12 cellular contexts compared by ENCODE assay signal in genomic region chr3:149555941-149556340, GRCh38.
DNase-seq lines count a peak whose midpoint lies in the region; ATAC-seq, FAIRE-seq and TF ChIP-seq lines count a peak whose summit lies in the region.
"Had no signal": no experiment of that assay in that cellular context is flagged by ENCODE, and none has a peak within 500 bp of the region (broad histone marks: within the 10 kb centered on the region; RNA-seq: fewer than 3 reads in every experiment).

No MANE protein-coding gene starts in this region.

- TF ChIP-seq CTCF in IMR-90 (conservative IDR thresholded peaks at IDR 0.05; ENCODE audit: low read depth, low read length) = no peak
- no peak for TF ChIP-seq CTCF in cardiac fibroblast (IDR thresholded peaks at IDR 0.05; ENCODE audit: low read depth, low read length)
- no peak for TF ChIP-seq CTCF in keratinocyte (optimal IDR thresholded peaks at IDR 0.05 in 1 of 3, IDR thresholded peaks at IDR 0.05 in 1 of 3, conservative IDR thresholded peaks at IDR 0.05 in 1 of 3; ENCODE audit: extremely low read depth in 1 of 3, insufficient read depth in 2 of 3, low read length in 3 of 3)
- no peak for TF ChIP-seq CTCF in thoracic aorta (IDR thresholded peaks at IDR 0.05)

- H3K9me3 Mint-ChIP-seq in activated CD8-positive, alpha-beta T cell treated with anti-CD3 and anti-CD28 coated beads, Interleukin-2, amount 10 ng/mL, durations not matched to agents 7 days and 5 days (ENCODE audit: insufficient read depth) = no peaks in the 10 kb centered on the region
- H3K9me3 Mint-ChIP-seq: activated CD8-positive, alpha-beta T cell treated with anti-CD3 and anti-CD28 coated beads for 36 hours had no signal

- H3K4me3 ChIP-seq in IMR-90 (ENCODE audit: insufficient read depth, low read depth, low read length) (no peak overlapping the region), cardiac fibroblast (replicated peaks in 1 of 2; ENCODE audit: low read depth in 2 of 2, low read length in 2 of 2) (no peak overlapping the region), keratinocyte (ENCODE audit: control insufficient read depth in 2 of 3, extremely low read depth in 1 of 3, insufficient read depth in 2 of 3, low read depth in 1 of 3, low read length in 3 of 3) (no peak overlapping the region), thoracic aorta (no peak overlapping the region)
- H3K4me3 ChIP-seq: tibial nerve had no signal

- H3K9me3 ChIP-seq in IMR-90 (ENCODE audit: control insufficient read depth, insufficient read depth, low read length) (no peaks in the 10 kb centered on the region), keratinocyte (ENCODE audit: control insufficient read depth, low read depth, low read length) (no peaks in the 10 kb centered on the region), thoracic aorta (no peaks in the 10 kb centered on the region)
- H3K9me3 ChIP-seq: tibial nerve had no signal

- POLR2A ChIA-PET in IMR-90 (lab: Charles Lee; ENCODE audit: unreplicated experiment) = no interaction called here
- POLR2A ChIA-PET in activated CD8-positive, alpha-beta T cell treated with anti-CD3 and anti-CD28 coated beads, Interleukin-2, amount 10 ng/mL, durations not matched to agents 7 days and 5 days (lab: Charles Lee) = no interaction called here

- peaks cover 35% of the 10 kb centered on the region for H3K79me2 ChIP-seq in keratinocyte (ENCODE audit: control insufficient read depth, insufficient read depth, low read length)

- H3K27ac ChIP-seq in IMR-90 (ENCODE audit: insufficient read depth, low read length) (peak overlapping the region; percentile 74), keratinocyte (ENCODE audit: control insufficient read depth, insufficient read depth, low read length) (peak overlapping the region; percentile 88), thoracic aorta (peak overlapping the region; percentile 38 to 51)

- H2AFZ ChIP-seq in IMR-90 (replicated peaks; ENCODE audit: low read length, poor library complexity) (no peak overlapping the region), keratinocyte (ENCODE audit: control insufficient read depth, low read length) (no peak overlapping the region)

- H2AK5ac ChIP-seq in IMR-90 (ENCODE audit: low read depth, low read length) = peak overlapping the region; percentile 74; the same call in 1 of the 2 replicates

- H3K14ac ChIP-seq in IMR-90 (replicated peaks; ENCODE audit: low read depth, low read length) = peak overlapping the region; percentile 80

- peak overlapping the region; percentile 24 for H2BK5ac ChIP-seq in IMR-90 (ENCODE audit: low read depth, low read length, poor library complexity, severe bottlenecking)

- H2BK15ac ChIP-seq in IMR-90 (ENCODE audit: low read depth, low read length) = peak overlapping the region; percentile 52; the same call in 1 of the 3 replicates

- H2BK120ac ChIP-seq in IMR-90 (ENCODE audit: low read depth, low read length) = peak overlapping the region; percentile 79

- H3K4me1 ChIP-seq in IMR-90 (ENCODE audit: control insufficient read depth, insufficient read depth, low read length) = peaks cover 18% of the 10 kb centered on the region
- peaks cover 25% of the 10 kb centered on the region for H3K4me1 ChIP-seq in keratinocyte (ENCODE audit: control insufficient read depth, extremely low read depth, insufficient read depth, low read length)
- H3K4me1 ChIP-seq in thoracic aorta (ENCODE audit: control insufficient read depth in 1 of 2, low read depth in 2 of 2) = peaks cover 43 to 73% of the 10 kb centered on the region in 2 donors

- H3K23ac ChIP-seq in IMR-90 (ENCODE audit: low read depth, low read length) = peak overlapping the region; percentile 85; the same call in 1 of the 2 replicates

- H3K4me3 Mint-ChIP-seq in activated CD8-positive, alpha-beta T cell treated with anti-CD3 and anti-CD28 coated beads, Interleukin-2, amount 10 ng/mL, durations not matched to agents 7 days and 5 days = no peak overlapping the region
- H3K4me3 Mint-ChIP-seq: activated CD8-positive, alpha-beta T cell treated with anti-CD3 and anti-CD28 coated beads for 36 hours had no signal

- TF ChIP-seq POLR2A in IMR-90 (IDR thresholded peaks at IDR 0.05; ENCODE audit: low read depth, low read length) = no peak

- peak overlapping the region; percentile 47; the same call in 1 of the 2 replicates for H2BK20ac ChIP-seq in IMR-90 (ENCODE audit: low read depth, low read length)

- no TSS peak for BruUV-seq in IMR-90 (replicated peaks; lab: Mats Ljungman, UMichigan)

- H3K4me1 Mint-ChIP-seq in activated CD8-positive, alpha-beta T cell treated with anti-CD3 and anti-CD28 coated beads, Interleukin-2, amount 10 ng/mL, durations not matched to agents 7 days and 5 days (ENCODE audit: low read depth) = no peaks in the 10 kb centered on the region

- no peak for TF ChIP-seq RAD21 in IMR-90 (IDR thresholded peaks at IDR 0.05; ENCODE audit: low read length)

- DNase-seq in IMR-90 (no peak), cardiac fibroblast (ENCODE audit: low read depth in 2 of 2) (peak; percentile 66 to 77), keratinocyte (ENCODE audit: low read depth, low spot score) (no peak), thoracic aorta (ENCODE audit: low spot score) (no peak), OCI-M2 (lab: John Stamatoyannopoulos, UW; ENCODE audit: unreplicated experiment) (no peak)
- DNase-seq in activated CD4-positive, alpha-beta T cell treated with anti-CD3 and anti-CD28 coated beads, Interleukin-2, amount 50 U/mL, for 1 hour = no peak
- DNase-seq in activated CD8-positive, alpha-beta T cell treated with anti-CD3 and anti-CD28 coated beads, Interleukin-2, amount 10 ng/mL, durations not matched to agents 7 days and 5 days = no peak
- DNase-seq: activated CD8-positive, alpha-beta T cell treated with anti-CD3 and anti-CD28 coated beads for 36 hours; NCI-H748 treated with DMSO at 0.1 percent for 48 hours; T-helper 1 cell had no signal

- 60% methylated on average over 1 of the region's 2 CpGs; no CpG with 5 or more reads in 1 of the 2 experiments for WGBS in IMR-90 (ENCODE audit: extremely low coverage in 2 of 2, insufficient read length in 1 of 2), 2 experiments

- H3K27ac Mint-ChIP-seq in activated CD8-positive, alpha-beta T cell treated with anti-CD3 and anti-CD28 coated beads, Interleukin-2, amount 10 ng/mL, durations not matched to agents 7 days and 5 days = no peak overlapping the region
- H3K27ac Mint-ChIP-seq: activated CD8-positive, alpha-beta T cell treated with anti-CD3 and anti-CD28 coated beads for 36 hours had no signal

- in situ Hi-C loops in IMR-90 (cut with MboI; ENCODE audit: low sequenced_read_pairs) = no loop called here

- H4K8ac ChIP-seq in IMR-90 (ENCODE audit: low read depth in 2 of 2, low read length in 2 of 2) = peak overlapping the region in 1 of 2 experiments; percentile 46; a peak in 1 of 4 replicates

- H4K20me1 ChIP-seq in IMR-90 (ENCODE audit: insufficient read depth, low read length) = peaks cover 13% of the 10 kb centered on the region
- no peaks in the 10 kb centered on the region for H4K20me1 ChIP-seq in keratinocyte (ENCODE audit: control insufficient read depth, extremely low read depth, insufficient read depth, low read length)

- peaks cover 11% of the 10 kb centered on the region for H3K9me1 ChIP-seq in IMR-90 (ENCODE audit: insufficient read depth, low read length)
- no peaks in the 10 kb centered on the region for H3K9me1 ChIP-seq in keratinocyte (ENCODE audit: control insufficient read depth, extremely low read depth, insufficient read depth, low read length)

- H3K27me3 Mint-ChIP-seq in activated CD8-positive, alpha-beta T cell treated with anti-CD3 and anti-CD28 coated beads, Interleukin-2, amount 10 ng/mL, durations not matched to agents 7 days and 5 days (ENCODE audit: low read depth) = peaks cover 14% of the 10 kb centered on the region

- 0 out of 2 replicates have a peak overlapping the region, but pooled peaks have one; percentile 25 for H3K9ac ChIP-seq in IMR-90 (ENCODE audit: low read depth, low read length)
- peak overlapping the region; percentile 1 for H3K9ac ChIP-seq in keratinocyte (ENCODE audit: control insufficient read depth, extremely low read depth, insufficient read depth, low read length)

- peak overlapping the region; percentile 2 for H2AK9ac ChIP-seq in IMR-90 (replicated peaks; ENCODE audit: low read depth, low read length, poor library complexity)

- ATAC-seq in IMR-90 (ENCODE audit: low read depth) = 0 out of 2 replicates have a peak, but pooled peaks have one; percentile 28
- no peak for ATAC-seq in thoracic aorta (ENCODE audit: insufficient number of reproducible peaks, low FRiP score, low read depth)
- ATAC-seq in activated CD8-positive, alpha-beta T cell treated with anti-CD3 and anti-CD28 coated beads, Interleukin-2, amount 10 ng/mL, durations not matched to agents 7 days and 5 days = no peak
- no peak for ATAC-seq in HG03520 (IDR thresholded peaks at IDR 0.05; ENCODE audit: unreplicated experiment)
- ATAC-seq: activated CD8-positive, alpha-beta T cell treated with anti-CD3 and anti-CD28 coated beads for 36 hours had no signal

- dilution Hi-C loops in IMR-90 (cut with HindIII; ENCODE audit: low sequenced_read_pairs, unreplicated experiment) = no loop called here
- dilution Hi-C loops in keratinocyte (cut with MboI; ENCODE audit: extremely low pct_ligation_motif_present, low sequenced_read_pairs) = no loop called here

- FAIRE-seq in keratinocyte (lab: Jason Lieb, UNC) = no peak

- no peaks in the 10 kb centered on the region; the same call in 1 of the 2 replicates for H3K36me3 ChIP-seq in IMR-90 (ENCODE audit: control insufficient read depth, insufficient read depth, low read length)
- H3K36me3 ChIP-seq in keratinocyte (ENCODE audit: control insufficient read depth in 2 of 2, extremely low read depth in 1 of 2, insufficient read depth in 2 of 2, low read length in 2 of 2) = no peaks in the 10 kb centered on the region
- H3K36me3 ChIP-seq in thoracic aorta = no peaks in the 10 kb centered on the region
- H3K36me3 ChIP-seq: tibial nerve had no signal

- peak overlapping the region; percentile 42; the same call in 1 of the 2 replicates for H3K18ac ChIP-seq in IMR-90 (ENCODE audit: low read depth, low read length)

- no peaks in the 10 kb centered on the region for H3K27me3 ChIP-seq in IMR-90 (ENCODE audit: control insufficient read depth, insufficient read depth, low read length)
- H3K27me3 ChIP-seq in keratinocyte (ENCODE audit: control insufficient read depth, extremely low read depth, insufficient read depth, low read length) = no peaks in the 10 kb centered on the region
- H3K27me3 ChIP-seq in thoracic aorta (replicated peaks; ENCODE audit: insufficient read depth) = no peaks in the 10 kb centered on the region
- H3K27me3 ChIP-seq: tibial nerve had no signal

- H3K4me2 ChIP-seq in IMR-90 (ENCODE audit: low read depth, low read length) = no peak overlapping the region
- H3K4me2 ChIP-seq in keratinocyte (ENCODE audit: control insufficient read depth, extremely low read depth, insufficient read depth, low read depth, low read length) = peak overlapping the region; percentile 83

- H3K4ac ChIP-seq in IMR-90 (ENCODE audit: low read depth, low read length) = peak overlapping the region; percentile 60

- H4K5ac ChIP-seq in IMR-90 (ENCODE audit: low read depth, low read length) = no peak overlapping the region

- intact Hi-C loops in IMR-90 (cut with micrococcal nuclease) = no loop called here

- H3K56ac ChIP-seq in IMR-90 (ENCODE audit: extremely low read depth, insufficient read depth, low read length) = no peak overlapping the region; the same call in 1 of the 2 replicates

- peaks cover 21 to 77% of the 10 kb centered on the region in 2 experiments; a peak in 3 of 4 replicates for H3K79me1 ChIP-seq in IMR-90 (ENCODE audit: low read depth in 1 of 2, low read length in 2 of 2)

- CTCF ChIA-PET in IMR-90 (lab: Yijun Ruan, JAX) = interaction anchor here (0.9 to 1.3 kb wide), 2 partner anchors 8 to 161 kb away, joined by 3 read pairs; no protein-coding TSS in a partner anchor
- CTCF ChIA-PET in activated CD8-positive, alpha-beta T cell treated with anti-CD3 and anti-CD28 coated beads, Interleukin-2, amount 10 ng/mL, durations not matched to agents 7 days and 5 days (lab: Charles Lee) = no interaction called here

- no peak overlapping the region for H4K91ac ChIP-seq in IMR-90 (ENCODE audit: insufficient read depth, low read depth, low read length)

- no peaks in the 10 kb centered on the region for H3K36me3 Mint-ChIP-seq in activated CD8-positive, alpha-beta T cell treated with anti-CD3 and anti-CD28 coated beads, Interleukin-2, amount 10 ng/mL, durations not matched to agents 7 days and 5 days (ENCODE audit: low read depth)

Comparison
In these comparisons a context has a peak if more than half of its experiments do, and no peak if none do; other contexts are left out.
1. DNase-seq: peak in cardiac fibroblast (2 of 2); none in IMR-90 (single experiment), keratinocyte (single experiment), thoracic aorta (single experiment), activated CD4-positive, alpha-beta T cell treated with anti-CD3 and anti-CD28 coated beads, Interleukin-2, amount 50 U/mL, for 1 hour (single experiment), activated CD8-positive, alpha-beta T cell treated with anti-CD3 and anti-CD28 coated beads, Interleukin-2, amount 10 ng/mL, durations not matched to agents 7 days and 5 days (single experiment) and OCI-M2 (single experiment).
2. Peak in every context shown above with its lines, with median percentiles within 50 percentile points of each other: H3K27ac ChIP-seq.